Comparison of ENCODE assay signal across 15 cellular contexts in genomic region chr17:73045722-73046121, GRCh38. TPM values are rescaled to one million over a fixed set of nuclear protein-coding genes. Genes with fewer than 3 reads are reported as not detected.
DNase-seq lines count a peak whose midpoint lies in the region; ATAC-seq and TF ChIP-seq lines count a peak whose summit lies in the region.
"Had no signal": no experiment of that assay in that cellular context is flagged by ENCODE, and none has a peak within 500 bp of the region (broad histone marks: within the 10 kb centered on the region; RNA-seq: fewer than 3 reads in every experiment).

No MANE protein-coding gene starts in this region.

- H3K27ac Mint-ChIP-seq in nephron, result peak overlapping the region in 2 of 3 experiments; percentile 1 to 3
- H3K27ac Mint-ChIP-seq in CD8-positive, alpha-beta memory T cell, result no peak overlapping the region
- H3K27ac Mint-ChIP-seq: CD8-positive, alpha-beta T cell had no signal

- CTCF ChIA-PET in CD8-positive, alpha-beta memory T cell (lab: Charles Lee), result no interaction called here

- POLR2A ChIA-PET in CD8-positive, alpha-beta memory T cell (lab: Charles Lee), result no interaction called here

- TF ChIP-seq CTCF in heart left ventricle (IDR thresholded peaks at IDR 0.05), result no peak
- no peak for TF ChIP-seq CTCF in nephron (IDR thresholded peaks at IDR 0.05; ENCODE audit: unreplicated experiment in 3 of 3)

- no peak for ATAC-seq in left ventricle myocardium superior
- no peak for ATAC-seq in heart left ventricle
- ATAC-seq: CD8-positive, alpha-beta T cell had no signal

- peaks cover 10% of the 10 kb centered on the region for H3K9me3 Mint-ChIP-seq in nephron
- H3K9me3 Mint-ChIP-seq in CD8-positive, alpha-beta memory T cell, result peaks cover 0 to 12% (median 10%) of the 10 kb centered on the region in 5 donors

- H3K36me3 ChIP-seq in heart left ventricle, result no peaks in the 10 kb centered on the region
- no peaks in the 10 kb centered on the region for H3K36me3 ChIP-seq in CD8-positive, alpha-beta memory T cell (ENCODE audit: insufficient read depth, low read length)

- peaks cover 0 to 10% (median 0%) of the 10 kb centered on the region in 12 donors for H3K9me3 ChIP-seq in heart left ventricle
- no peaks in the 10 kb centered on the region for H3K9me3 ChIP-seq in CD8-positive, alpha-beta memory T cell (ENCODE audit: low read length)

- no peak overlapping the region for H3K27ac ChIP-seq in heart left ventricle
- no peak overlapping the region for H3K27ac ChIP-seq in CD8-positive, alpha-beta memory T cell (ENCODE audit: low read depth, low read length)
- H3K27ac ChIP-seq: BLaER1, SK-N-MC had no signal

- no peak for TF ChIP-seq POLR2A in heart left ventricle (IDR thresholded peaks at IDR 0.05)

- WGBS in heart left ventricle, 4 donors, result 57 to 76% (median 73%) methylated on average over 4 of the region's 4 CpGs

- DNase-seq in left ventricle myocardium superior (peak; percentile 39), heart left ventricle (no peak), NCI-H82 (lab: John Stamatoyannopoulos, UW) (peak; percentile 89), SHP77 (lab: John Stamatoyannopoulos, UW) (no peak), UCSD-AML1 (lab: John Stamatoyannopoulos, UW; ENCODE audit: unreplicated experiment) (no peak)
- DNase-seq in CD8-positive, alpha-beta memory T cell, result no peak
- no peak for DNase-seq in activated CD8-positive, alpha-beta memory T cell treated with anti-CD3 and anti-CD28 coated beads, Interleukin-2, amount 50 U/mL, for 48 hours
- DNase-seq: CD8-positive, alpha-beta T cell; Karpas-422; MM.1S; NCI-H1105; NCI-H187 had no signal

- peaks cover 25% of the 10 kb centered on the region for H3K4me1 Mint-ChIP-seq in nephron
- H3K4me1 Mint-ChIP-seq in CD8-positive, alpha-beta memory T cell, result peaks cover 3 to 10% (median 6%) of the 10 kb centered on the region in 3 donors

- no peak overlapping the region for H3K4me3 ChIP-seq in heart left ventricle
- H3K4me3 ChIP-seq in CD8-positive, alpha-beta memory T cell (ENCODE audit: low read length), result no peak overlapping the region
- H3K4me3 ChIP-seq: BLaER1, SK-N-MC had no signal

- no peak overlapping the region for H3K4me3 Mint-ChIP-seq in nephron
- no peak overlapping the region for H3K4me3 Mint-ChIP-seq in CD8-positive, alpha-beta memory T cell
- H3K4me3 Mint-ChIP-seq: CD8-positive, alpha-beta T cell had no signal

- no peaks in the 10 kb centered on the region for H3K27me3 Mint-ChIP-seq in nephron (ENCODE audit: low read depth)
- H3K27me3 Mint-ChIP-seq in CD8-positive, alpha-beta memory T cell, result peaks cover 0 to 1% of the 10 kb centered on the region in 2 donors

- no peaks in the 10 kb centered on the region for H3K27me3 ChIP-seq in heart left ventricle
- no peaks in the 10 kb centered on the region for H3K27me3 ChIP-seq in CD8-positive, alpha-beta memory T cell (ENCODE audit: insufficient read depth, low read length, poor library complexity, severe bottlenecking)
- H3K27me3 ChIP-seq: BLaER1 had no signal

- H3K36me3 Mint-ChIP-seq in nephron (ENCODE audit: low read depth), result peaks cover 15% of the 10 kb centered on the region
- H3K36me3 Mint-ChIP-seq in CD8-positive, alpha-beta memory T cell, result peaks cover 29 to 64% (median 30%) of the 10 kb centered on the region in 3 donors

- intact Hi-C loops in left ventricle myocardium superior (cut with micrococcal nuclease), result no loop called here
- intact Hi-C loops in heart left ventricle (cut with DNase I), result no loop called here

- peaks cover 3 to 19% (median 13%) of the 10 kb centered on the region in 12 donors for H3K4me1 ChIP-seq in heart left ventricle
- H3K4me1 ChIP-seq in CD8-positive, alpha-beta memory T cell (ENCODE audit: insufficient read depth, low read length), result no peaks in the 10 kb centered on the region
- H3K4me1 ChIP-seq: BLaER1 had no signal

RNA-seq across cellular contexts. Expression of gene SLC39A11, which starts 46.8 kb away (rescaled TPM):
- total RNA-seq in left ventricle myocardium superior, result 5.4 TPM
- total RNA-seq in heart left ventricle, result 10 to 100 TPM in 3 of 9 donors, 1 to 10 TPM in 6; 5.6 to 23.3 (median 8.6) TPM
- polyA plus RNA-seq in heart left ventricle, result 1 to 10 TPM; 2.5 to 6.7 TPM
- total RNA-seq in CD8-positive, alpha-beta memory T cell, result 10 to 100 TPM; 17.2 to 18.5 TPM
- 13.1 TPM for polyA plus RNA-seq in CD8-positive, alpha-beta memory T cell

Comparison
In these comparisons a context has a peak if more than half of its experiments do, and no peak if none do; other contexts are left out.
1. DNase-seq: peak in left ventricle myocardium superior (single experiment) and NCI-H82 (single experiment); none in heart left ventricle (0 of 5), CD8-positive, alpha-beta memory T cell (0 of 5), SHP77 (0 of 2), activated CD8-positive, alpha-beta memory T cell treated with anti-CD3 and anti-CD28 coated beads, Interleukin-2, amount 50 U/mL, for 48 hours (single experiment) and UCSD-AML1 (single experiment).
2. H3K27ac Mint-ChIP-seq: peak in nephron (2 of 3); none in CD8-positive, alpha-beta memory T cell (0 of 8).